Comparison of ENCODE assay signal across 10 cellular contexts in the genomic region with DNA sequence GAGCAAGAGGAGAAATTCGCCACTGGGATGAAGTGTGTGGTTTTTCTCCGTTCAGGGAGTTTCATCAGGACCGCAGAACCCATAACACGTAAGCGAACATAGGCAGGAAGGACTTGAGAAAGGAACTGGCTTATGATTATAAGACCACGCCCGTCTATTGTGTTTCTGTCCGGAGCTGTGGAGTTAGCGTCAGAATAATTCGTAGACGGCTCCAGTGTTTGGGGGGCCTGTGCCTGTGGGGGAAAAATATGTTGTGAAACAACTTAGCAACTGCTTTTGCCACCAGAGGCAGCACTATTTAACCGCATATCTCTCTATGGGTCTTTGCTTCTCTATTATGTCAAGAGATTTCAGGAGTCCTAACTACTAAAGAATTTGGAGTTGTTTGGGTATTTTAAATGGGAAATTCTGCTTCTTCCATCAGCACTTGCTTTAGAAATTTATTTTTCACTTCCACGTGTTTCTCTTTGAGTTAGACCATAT. TPM values are rescaled to one million over a fixed set of nuclear protein-coding genes. Genes with fewer than 3 reads are reported as not detected.
DNase-seq lines count a peak whose midpoint lies in the region; ATAC-seq, FAIRE-seq and TF ChIP-seq lines count a peak whose summit lies in the region.
"Had no signal": no experiment of that assay in that cellular context is flagged by ENCODE, and none has a peak within 500 bp of the region (broad histone marks: within the 10 kb centered on the region; RNA-seq: fewer than 3 reads in every experiment).

No MANE protein-coding gene starts in this region.

- peak; percentile 49 for ATAC-seq in GM18502 (IDR thresholded peaks at IDR 0.05; ENCODE audit: poor library complexity, unreplicated experiment)
- ATAC-seq in right cardiac atrium: peak; percentile 91

- intact Hi-C loops in activated T-helper 1 cell treated with anti-CD3 and anti-CD28 coated beads, Interleukin-12 subunit alpha, Interleukin-12 subunit beta, Interleukin-2, Interleukin-4 antibody, amounts not matched to agents 30 ng/mL and 10 ng/mL and 1 ng/mL, durations not matched to agents 14 hours and 24 hours and 36 hours (cut with micrococcal nuclease): loop anchor here (5.0 kb wide), 2 partner anchors 44 to 664 kb away; no protein-coding TSS in a partner anchor
- intact Hi-C loops in right cardiac atrium (cut with DNase I): loop anchor here in 1 of 4 donors (10.0 kb wide), 1 partner anchor 108 kb away; no protein-coding TSS in a partner anchor

- peaks cover 10% of the 10 kb centered on the region for H3K4me1 Mint-ChIP-seq in activated T-helper 1 cell treated with anti-CD3 and anti-CD28 coated beads, Interleukin-12 subunit alpha, Interleukin-12 subunit beta, Interleukin-2, Interleukin-4 antibody, amounts not matched to agents 30 ng/mL and 10 ng/mL and 1 ng/mL, durations not matched to agents 14 hours and 24 hours and 36 hours (ENCODE audit: low read depth)

- no peaks in the 10 kb centered on the region for H3K4me1 ChIP-seq in right cardiac atrium (ENCODE audit: control insufficient read depth, insufficient read depth, low read length)

- WGBS in right cardiac atrium: 19% methylated on average over 13 of the region's 13 CpGs

- no peaks in the 10 kb centered on the region for H3K27me3 ChIP-seq in right cardiac atrium (ENCODE audit: control insufficient read depth, insufficient read depth)

- H3K36me3 Mint-ChIP-seq in activated T-helper 1 cell treated with anti-CD3 and anti-CD28 coated beads, Interleukin-12 subunit alpha, Interleukin-12 subunit beta, Interleukin-2, Interleukin-4 antibody, amounts not matched to agents 30 ng/mL and 10 ng/mL and 1 ng/mL, durations not matched to agents 14 hours and 24 hours and 36 hours (ENCODE audit: low read depth): no peaks in the 10 kb centered on the region

- no peak overlapping the region for H3K27ac Mint-ChIP-seq in activated T-helper 1 cell treated with anti-CD3 and anti-CD28 coated beads, Interleukin-12 subunit alpha, Interleukin-12 subunit beta, Interleukin-2, Interleukin-4 antibody, amounts not matched to agents 30 ng/mL and 10 ng/mL and 1 ng/mL, durations not matched to agents 14 hours and 24 hours and 36 hours

- TF ChIP-seq CTCF in D721Med (IDR thresholded peaks at IDR 0.05; ENCODE audit: insufficient read depth, missing control alignments): no peak

- H3K4me3 Mint-ChIP-seq in activated T-helper 1 cell treated with anti-CD3 and anti-CD28 coated beads, Interleukin-12 subunit alpha, Interleukin-12 subunit beta, Interleukin-2, Interleukin-4 antibody, amounts not matched to agents 30 ng/mL and 10 ng/mL and 1 ng/mL, durations not matched to agents 14 hours and 24 hours and 36 hours: peak overlapping the region; percentile 56

- no peaks in the 10 kb centered on the region for H3K9me3 ChIP-seq in right cardiac atrium (ENCODE audit: control insufficient read depth, low read length)

- peaks cover 32% of the 10 kb centered on the region for H3K27me3 Mint-ChIP-seq in activated T-helper 1 cell treated with anti-CD3 and anti-CD28 coated beads, Interleukin-12 subunit alpha, Interleukin-12 subunit beta, Interleukin-2, Interleukin-4 antibody, amounts not matched to agents 30 ng/mL and 10 ng/mL and 1 ng/mL, durations not matched to agents 14 hours and 24 hours and 36 hours (ENCODE audit: insufficient read depth)

- H3K4me3 ChIP-seq in right cardiac atrium (ENCODE audit: low read length): peak overlapping the region; percentile 60

- peak overlapping the region; percentile 8 for H3K27ac ChIP-seq in right cardiac atrium (ENCODE audit: low read length)

- H3K9me3 Mint-ChIP-seq in activated T-helper 1 cell treated with anti-CD3 and anti-CD28 coated beads, Interleukin-12 subunit alpha, Interleukin-12 subunit beta, Interleukin-2, Interleukin-4 antibody, amounts not matched to agents 30 ng/mL and 10 ng/mL and 1 ng/mL, durations not matched to agents 14 hours and 24 hours and 36 hours: no peaks in the 10 kb centered on the region

- DNase-seq in activated T-helper 1 cell treated with anti-CD3 and anti-CD28 coated beads, Interleukin-12 subunit alpha, Interleukin-12 subunit beta, Interleukin-2, Interleukin-4 antibody, amounts not matched to agents 30 ng/mL and 10 ng/mL and 1 ng/mL, durations not matched to agents 14 hours and 24 hours and 36 hours (ENCODE audit: low spot score): no peak
- DNase-seq in right cardiac atrium: peak in 2 of 3 donors; percentile 70 to 79
- peak; percentile 99 for DNase-seq in pulmonary artery endothelial cell (ENCODE audit: low read depth, low spot score)
- no peak for DNase-seq in AG08395 (ENCODE audit: low spot score)
- no peak for DNase-seq in HuH-7 (ENCODE audit: low spot score)
- DNase-seq in D721Med (ENCODE audit: insufficient read length, low spot score): no peak
- no peak for DNase-seq in NCI-H526 (lab: John Stamatoyannopoulos, UW)
- DNase-seq: NCI-H510A treated with DMSO at 0.1 percent for 48 hours; stimulated activated CD4-positive, alpha-beta T cell treated with anti-CD3 and anti-CD28 coated beads, Interleukin-2, amount 100 ng/mL, for 48 hours had no signal

- no peak for FAIRE-seq in D721Med (lab: Jason Lieb, UNC)

RNA-seq across cellular contexts. Expression of a gene that starts 0.5 kb away (rescaled TPM):
- total RNA-seq in activated T-helper 1 cell treated with anti-CD3 and anti-CD28 coated beads, Interleukin-12 subunit alpha, Interleukin-12 subunit beta, Interleukin-2, Interleukin-4 antibody, amounts not matched to agents 30 ng/mL and 10 ng/mL and 1 ng/mL, durations not matched to agents 14 hours and 24 hours and 36 hours: not detected in 2 replicates
- total RNA-seq in right cardiac atrium (10 to 100 TPM; 30.1 to 48.5 (median 41.8) TPM), pulmonary artery endothelial cell (256 and 388 TPM in 2 replicates)
- 44.0 TPM for polyA plus RNA-seq in right cardiac atrium

RNA-seq across cellular contexts. Expression of a gene that starts 48.7 kb away (rescaled TPM):
- not detected in 2 replicates for total RNA-seq in activated T-helper 1 cell treated with anti-CD3 and anti-CD28 coated beads, Interleukin-12 subunit alpha, Interleukin-12 subunit beta, Interleukin-2, Interleukin-4 antibody, amounts not matched to agents 30 ng/mL and 10 ng/mL and 1 ng/mL, durations not matched to agents 14 hours and 24 hours and 36 hours
- total RNA-seq in right cardiac atrium: 1 to 10 TPM in 1 of 4 donors, under 1 TPM in 3; 0.59 to 1.5 (median 0.78) TPM
- polyA plus RNA-seq in right cardiac atrium: 0.48 TPM
- total RNA-seq in pulmonary artery endothelial cell: 1.1 and 1.2 TPM in 2 replicates

Comparison
In these comparisons a context has a peak if more than half of its experiments do, and no peak if none do; other contexts are left out.
1. DNase-seq: peak in right cardiac atrium (2 of 3) and pulmonary artery endothelial cell (single experiment); none in activated T-helper 1 cell treated with anti-CD3 and anti-CD28 coated beads, Interleukin-12 subunit alpha, Interleukin-12 subunit beta, Interleukin-2, Interleukin-4 antibody, amounts not matched to agents 30 ng/mL and 10 ng/mL and 1 ng/mL, durations not matched to agents 14 hours and 24 hours and 36 hours (single experiment), AG08395 (single experiment), HuH-7 (single experiment), D721Med (single experiment) and NCI-H526 (0 of 2).
2. RNA of a gene that starts 0.5 kb away (total RNA-seq): 256 to 388 TPM in pulmonary artery endothelial cell and 30.1 to 48.5 TPM in right cardiac atrium; not detected in activated T-helper 1 cell treated with anti-CD3 and anti-CD28 coated beads, Interleukin-12 subunit alpha, Interleukin-12 subunit beta, Interleukin-2, Interleukin-4 antibody, amounts not matched to agents 30 ng/mL and 10 ng/mL and 1 ng/mL, durations not matched to agents 14 hours and 24 hours and 36 hours; every median in the first group is over 10 times any median in the second.